Comparison of ENCODE assay signal across 8 cellular contexts in genomic region chr10:11403116-11403515, GRCh38.
A peak's percentile ranks its signal among the peaks of the same experiment; 100 is the strongest.
DNase-seq lines count a peak whose midpoint lies in the region; ATAC-seq, FAIRE-seq and TF ChIP-seq lines count a peak whose summit lies in the region.
"Had no signal": no experiment of that assay in that cellular context is flagged by ENCODE, and none has a peak within 500 bp of the region (broad histone marks: within the 10 kb centered on the region; RNA-seq: fewer than 3 reads in every experiment).

No MANE protein-coding gene starts in this region.

- H3K36me3 Mint-ChIP-seq in effector memory CD8-positive, alpha-beta T cell (ENCODE audit: insufficient read depth): peaks cover 11% of the 10 kb centered on the region
- H3K36me3 Mint-ChIP-seq in stimulated activated naive CD8-positive, alpha-beta T cell treated with anti-CD3 and anti-CD28 coated beads, Interleukin-15, Interleukin-2, amounts not matched to agents 100 ng/mL and 50 ng/mL, for 24 hours (ENCODE audit: low read depth): no peaks in the 10 kb centered on the region

- no peak for TF ChIP-seq POLR2A in H54 (IDR thresholded peaks at IDR 0.05; ENCODE audit: low read depth, low read length)

- H3K27ac Mint-ChIP-seq in effector memory CD8-positive, alpha-beta T cell: peak overlapping the region; percentile 81 to 89
- peak overlapping the region; percentile 89 for H3K27ac Mint-ChIP-seq in stimulated activated naive CD8-positive, alpha-beta T cell treated with anti-CD3 and anti-CD28 coated beads, Interleukin-15, Interleukin-2, amounts not matched to agents 100 ng/mL and 50 ng/mL, for 24 hours

- H3K4me1 Mint-ChIP-seq in effector memory CD8-positive, alpha-beta T cell (ENCODE audit: low read depth in 2 of 2): peaks cover 55 to 64% of the 10 kb centered on the region in 2 donors
- H3K4me1 Mint-ChIP-seq in stimulated activated naive CD8-positive, alpha-beta T cell treated with anti-CD3 and anti-CD28 coated beads, Interleukin-15, Interleukin-2, amounts not matched to agents 100 ng/mL and 50 ng/mL, for 24 hours (ENCODE audit: low read depth): peaks cover 54% of the 10 kb centered on the region

- H3K9me3 Mint-ChIP-seq in effector memory CD8-positive, alpha-beta T cell: peaks cover 2 to 8% of the 10 kb centered on the region in 2 donors
- peaks cover 13% of the 10 kb centered on the region for H3K9me3 Mint-ChIP-seq in stimulated activated naive CD8-positive, alpha-beta T cell treated with anti-CD3 and anti-CD28 coated beads, Interleukin-15, Interleukin-2, amounts not matched to agents 100 ng/mL and 50 ng/mL, for 24 hours

- peak overlapping the region; percentile 36 to 69 for H3K4me3 Mint-ChIP-seq in effector memory CD8-positive, alpha-beta T cell
- peak overlapping the region; percentile 49 for H3K4me3 Mint-ChIP-seq in stimulated activated naive CD8-positive, alpha-beta T cell treated with anti-CD3 and anti-CD28 coated beads, Interleukin-15, Interleukin-2, amounts not matched to agents 100 ng/mL and 50 ng/mL, for 24 hours

- peak; percentile 48 to 51 for DNase-seq in activated CD4-positive, alpha-beta T cell treated with anti-CD3 and anti-CD28 coated beads, Interleukin-2, amount 50 U/mL, for 4 hours
- DNase-seq in effector memory CD8-positive, alpha-beta T cell: peak; percentile 53 to 60 (median 55)
- DNase-seq in H54 (ENCODE audit: insufficient read length, low spot score): no peak
- no peak for DNase-seq in NCI-H82 (lab: John Stamatoyannopoulos, UW)

- peak; percentile 69 for ATAC-seq in HG03378 (IDR thresholded peaks at IDR 0.05; ENCODE audit: unreplicated experiment)
- peak; percentile 95 for ATAC-seq in effector memory CD8-positive, alpha-beta T cell (replicated peaks)
- no peak for ATAC-seq in GM21619 (IDR thresholded peaks at IDR 0.05; ENCODE audit: unreplicated experiment)

- no peak for FAIRE-seq in H54 (lab: Jason Lieb, UNC)
- FAIRE-seq: urothelium cell line had no signal

- no peaks in the 10 kb centered on the region for H3K27me3 Mint-ChIP-seq in effector memory CD8-positive, alpha-beta T cell
- H3K27me3 Mint-ChIP-seq in stimulated activated naive CD8-positive, alpha-beta T cell treated with anti-CD3 and anti-CD28 coated beads, Interleukin-15, Interleukin-2, amounts not matched to agents 100 ng/mL and 50 ng/mL, for 24 hours: no peaks in the 10 kb centered on the region

Comparison
In these comparisons a context has a peak if more than half of its experiments do, and no peak if none do; other contexts are left out.
1. DNase-seq: peak in activated CD4-positive, alpha-beta T cell treated with anti-CD3 and anti-CD28 coated beads, Interleukin-2, amount 50 U/mL, for 4 hours (2 of 2) and effector memory CD8-positive, alpha-beta T cell (3 of 3); none in H54 (single experiment) and NCI-H82 (single experiment).